Comparison of ENCODE assay signal across 24 cellular contexts in genomic region chr12:98845957-98846356, GRCh38.
DNase-seq lines count a peak whose midpoint lies in the region; ATAC-seq, FAIRE-seq and TF ChIP-seq lines count a peak whose summit lies in the region.
"Had no signal": no experiment of that assay in that cellular context is flagged by ENCODE, and none has a peak within 500 bp of the region (broad histone marks: within the 10 kb centered on the region; RNA-seq: fewer than 3 reads in every experiment).

No MANE protein-coding gene starts in this region.

- no peaks in the 10 kb centered on the region for H3K79me2 ChIP-seq in mesendoderm (ENCODE audit: control insufficient read depth, insufficient read depth, low read length)

- H3K18ac ChIP-seq in mesendoderm (ENCODE audit: low read length) = no peak overlapping the region

- DNase-seq in AG08396 (ENCODE audit: low spot score) (peak; percentile 11), M059J (ENCODE audit: low read depth) (peak; percentile 13), bronchial epithelial cell (ENCODE audit: low read depth) (peak; percentile 2), mesendoderm (peak; percentile 39), T-helper 2 cell (no peak), SHP77 treated with DMSO at 0.1 percent for 48 hours (lab: John Stamatoyannopoulos, UW) (no peak)
- DNase-seq: 8988T; DMS53; EL; NCI-H1105; NCI-H146; NCI-H2029; NCI-H2227 treated with DMSO at 0.1 percent for 48 hours; NCI-H510A treated with DMSO at 0.1 percent for 48 hours; NCI-H774; NK-92 treated with Interleukin-12 subunit alpha and Interleukin-12 subunit beta, amount 100 ng/mL, for 24 hours had no signal

- H3K27ac ChIP-seq in mesendoderm (ENCODE audit: low read depth, low read length) = no peak overlapping the region
- H3K27ac ChIP-seq: HL-60, SJSA1 had no signal

- no peak for TF ChIP-seq CTCF in bronchial epithelial cell (IDR thresholded peaks at IDR 0.05; ENCODE audit: insufficient read depth, low read length, severe bottlenecking)

- H3K4me1 ChIP-seq in mesendoderm (ENCODE audit: control insufficient read depth, low read depth, low read length) = no peaks in the 10 kb centered on the region
- H3K4me1 ChIP-seq: HAP-1, SJSA1 had no signal

- ATAC-seq in GM18873 (IDR thresholded peaks at IDR 0.05; ENCODE audit: low FRiP score, unreplicated experiment) = no peak
- ATAC-seq: HepG2, K562, Panc1 had no signal

- no peak overlapping the region for H2AK5ac ChIP-seq in mesendoderm (ENCODE audit: low read length)

- no peak overlapping the region for H2BK120ac ChIP-seq in mesendoderm (ENCODE audit: low read depth, low read length)

- no peak overlapping the region for H3K56ac ChIP-seq in mesendoderm (ENCODE audit: low read length)

- FAIRE-seq in bronchial epithelial cell (lab: Jason Lieb, UNC) = no peak
- FAIRE-seq: D721Med, HepG2, K562 had no signal

- H4K5ac ChIP-seq in mesendoderm (ENCODE audit: low read length) = no peak overlapping the region

- no peak overlapping the region for H3K4me2 ChIP-seq in mesendoderm (ENCODE audit: low read length)

- no peak overlapping the region for H4K8ac ChIP-seq in mesendoderm (ENCODE audit: low read depth, low read length)

- no peak overlapping the region for H3K4me3 ChIP-seq in bronchial epithelial cell (ENCODE audit: low read depth, low read length)
- no peak overlapping the region for H3K4me3 ChIP-seq in mesendoderm (ENCODE audit: low read length)
- H3K4me3 ChIP-seq: HAP-1, K562, SJSA1 had no signal

- H2BK5ac ChIP-seq in mesendoderm (ENCODE audit: low read length) = no peak overlapping the region

- H3K27me3 ChIP-seq in bronchial epithelial cell (ENCODE audit: control insufficient read depth, insufficient read depth, low read length) = no peaks in the 10 kb centered on the region
- no peaks in the 10 kb centered on the region for H3K27me3 ChIP-seq in mesendoderm (ENCODE audit: insufficient read depth, low read length, poor library complexity)

- no peak overlapping the region for H3K4ac ChIP-seq in mesendoderm (ENCODE audit: low read depth, low read length)

- no peaks in the 10 kb centered on the region for H3K36me3 ChIP-seq in bronchial epithelial cell (ENCODE audit: control insufficient read depth, insufficient read depth, low read length)
- no peaks in the 10 kb centered on the region for H3K36me3 ChIP-seq in mesendoderm (ENCODE audit: control insufficient read depth, insufficient read depth, low read length)
- H3K36me3 ChIP-seq: HAP-1, SJSA1 had no signal

- no peak overlapping the region for H3K23ac ChIP-seq in mesendoderm (ENCODE audit: low read length)

- H3K79me1 ChIP-seq in mesendoderm (ENCODE audit: low read length) = no peaks in the 10 kb centered on the region

- no peak overlapping the region for H3K9ac ChIP-seq in mesendoderm (ENCODE audit: low read length)

- no peak overlapping the region for H2BK15ac ChIP-seq in mesendoderm (replicated peaks; ENCODE audit: low read depth)

Comparison
In these comparisons a context has a peak if more than half of its experiments do, and no peak if none do; other contexts are left out.
1. DNase-seq: peak in AG08396 (single experiment), M059J (single experiment), bronchial epithelial cell (single experiment) and mesendoderm (single experiment); none in T-helper 2 cell (0 of 5) and SHP77 treated with DMSO at 0.1 percent for 48 hours (single experiment).